In genomic region chr9:104780796-104781395, GRCh38 we compare ENCODE assay signal across 8 cellular contexts. TPM values are rescaled to one million over a fixed set of nuclear protein-coding genes. Genes with fewer than 3 reads are reported as not detected.
DNase-seq lines count a peak whose midpoint lies in the region; ATAC-seq, FAIRE-seq and TF ChIP-seq lines count a peak whose summit lies in the region.

No MANE protein-coding gene starts in this region.

- DNase-seq in NCI-H82 (lab: John Stamatoyannopoulos, UW) (peak; percentile 43), NCI-H82 treated with DMSO at 0.1 percent for 48 hours (lab: John Stamatoyannopoulos, UW; ENCODE audit: unreplicated experiment) (no peak), transverse colon (no peak)
- DNase-seq in activated T-cell treated with anti-CD3 and anti-CD28 coated beads, Interleukin-2, amount 50 U/mL, for 4 hours, result no peak

- in situ Hi-C loops in transverse colon (cut with MboI; ENCODE audit: low pct_ligation_motif_present in 1 of 4, low pct_unique_long_range_greater_than_20kb in 1 of 4, low sequenced_read_pairs in 3 of 4), result loop anchor here in 1 of 4 donors (25.0 kb wide), 1 partner anchor 631 kb away; no protein-coding TSS in a partner anchor

- peak; percentile 52 for ATAC-seq in HG03460 (IDR thresholded peaks at IDR 0.05; ENCODE audit: unreplicated experiment)
- ATAC-seq in SK-N-SH treated with all-trans-retinoic acid at 6 μM for 48 hours, result peak; percentile 79
- no peak for ATAC-seq in HG03439 (IDR thresholded peaks at IDR 0.05; ENCODE audit: unreplicated experiment)
- ATAC-seq in activated T-cell treated with anti-CD3 and anti-CD28 coated beads, Interleukin-2, amount 50 U/mL, for 4 hours, result no peak

- intact Hi-C loops in transverse colon (cut with DNase I; ENCODE audit: low total_unique reads), result no loop called here

- H3K4me3 ChIP-seq in transverse colon, result no peak overlapping the region

- peaks cover 0 to 30% (median 15%) of the 10 kb centered on the region in 4 donors for H3K36me3 ChIP-seq in transverse colon

- H3K27ac ChIP-seq in transverse colon, result no peak overlapping the region

- H3K4me1 Mint-ChIP-seq in activated T-cell treated with anti-CD3 and anti-CD28 coated beads, Interleukin-2, amount 50 U/mL, for 4 hours (ENCODE audit: low read depth), result no peaks in the 10 kb centered on the region

- no peaks in the 10 kb centered on the region for H3K9me3 Mint-ChIP-seq in activated T-cell treated with anti-CD3 and anti-CD28 coated beads, Interleukin-2, amount 50 U/mL, for 4 hours

- peak; percentile 90 for FAIRE-seq in islet of Langerhans (lab: Jason Lieb, UNC)

- H3K4me1 ChIP-seq in transverse colon, result peaks cover 0 to 2% (median 0%) of the 10 kb centered on the region in 4 donors

- peaks cover 6% of the 10 kb centered on the region for H3K36me3 Mint-ChIP-seq in activated T-cell treated with anti-CD3 and anti-CD28 coated beads, Interleukin-2, amount 50 U/mL, for 4 hours (ENCODE audit: insufficient read depth)

- H3K9me3 ChIP-seq in transverse colon, result no peaks in the 10 kb centered on the region

- TF ChIP-seq POLR2A in transverse colon (IDR thresholded peaks at IDR 0.05), result no peak

- WGBS in transverse colon (ENCODE audit: low coverage in 1 of 2), 2 donors, result 92 to 93% methylated on average over 1 of the region's 1 CpG

- H3K27me3 Mint-ChIP-seq in activated T-cell treated with anti-CD3 and anti-CD28 coated beads, Interleukin-2, amount 50 U/mL, for 4 hours (ENCODE audit: low read depth), result no peaks in the 10 kb centered on the region

- peak in 1 of 5 experiments; percentile 6 for TF ChIP-seq CTCF in transverse colon (IDR thresholded peaks at IDR 0.05)

- H3K27me3 ChIP-seq in transverse colon, result no peaks in the 10 kb centered on the region

- no peak for TF ChIP-seq EP300 in transverse colon (IDR thresholded peaks at IDR 0.05; ENCODE audit: low read depth)

- H3K4me3 Mint-ChIP-seq in activated T-cell treated with anti-CD3 and anti-CD28 coated beads, Interleukin-2, amount 50 U/mL, for 4 hours, result no peak overlapping the region

TF ChIP-seq in SK-N-SH treated with all-trans-retinoic acid at 6 μM for 48 hours, 23 proteins besides CTCF, POLR2A, EP300 and RAD21:
- no peak for TF ChIP-seq TSHZ2 (CRISPR knock-in tag; IDR thresholded peaks at IDR 0.05)
- TF ChIP-seq SNAI2 (CRISPR knock-in tag; IDR thresholded peaks at IDR 0.05), result no peak
- TF ChIP-seq BACH2 (CRISPR knock-in tag; IDR thresholded peaks at IDR 0.05; ENCODE audit: borderline replicate concordance), result no peak
- no peak for TF ChIP-seq ESRRG (CRISPR knock-in tag; IDR thresholded peaks at IDR 0.05)
- TF ChIP-seq ISL1 (CRISPR knock-in tag; IDR thresholded peaks at IDR 0.05), result no peak
- no peak for TF ChIP-seq ZNF70 (CRISPR knock-in tag; IDR thresholded peaks at IDR 0.05)
- TF ChIP-seq TCF4 (CRISPR knock-in tag; IDR thresholded peaks at IDR 0.05; ENCODE audit: borderline replicate concordance), result no peak
- TF ChIP-seq ZNF8 (CRISPR knock-in tag; IDR thresholded peaks at IDR 0.05), result no peak
- TF ChIP-seq RARB (CRISPR knock-in tag; IDR thresholded peaks at IDR 0.05), result no peak
- no peak for TF ChIP-seq PATZ1 (CRISPR knock-in tag; IDR thresholded peaks at IDR 0.05; ENCODE audit: borderline replicate concordance)
- no peak for TF ChIP-seq CSRNP3 (CRISPR knock-in tag; IDR thresholded peaks at IDR 0.05)
- TF ChIP-seq OSR1 (CRISPR knock-in tag; IDR thresholded peaks at IDR 0.05), result no peak
- no peak for TF ChIP-seq ARNTL (CRISPR knock-in tag; IDR thresholded peaks at IDR 0.05; ENCODE audit: borderline replicate concordance, low read depth)
- no peak for TF ChIP-seq CSDC2 (CRISPR knock-in tag; IDR thresholded peaks at IDR 0.05)
- TF ChIP-seq ZFP30 (CRISPR knock-in tag; IDR thresholded peaks at IDR 0.05), result no peak
- TF ChIP-seq ZNF565 (CRISPR knock-in tag; conservative IDR thresholded peaks at IDR 0.05; ENCODE audit: low read depth), result no peak
- TF ChIP-seq GLIS3 (CRISPR knock-in tag; IDR thresholded peaks at IDR 0.05), result no peak
- no peak for TF ChIP-seq POU6F1 (CRISPR knock-in tag; IDR thresholded peaks at IDR 0.05; ENCODE audit: borderline replicate concordance, low read depth)
- no peak for TF ChIP-seq TOX (CRISPR knock-in tag; IDR thresholded peaks at IDR 0.05; ENCODE audit: borderline replicate concordance)

RNA-seq across cellular contexts. Expression of gene NIPSNAP3B, which starts 17.0 kb away (rescaled TPM):
- 1 to 10 TPM in 1 of 4 donors, under 1 TPM in 1, not detected in 2; 0.68 to 1.3 TPM for total RNA-seq in transverse colon
- under 1 TPM in 2 of 3 donors, not detected in 1; 0.14 to 0.63 TPM for total RNA-seq in activated T-cell treated with anti-CD3 and anti-CD28 coated beads, Interleukin-2, amount 50 U/mL, for 4 hours

RNA-seq across cellular contexts. Expression of gene NIPSNAP3A, which starts 33.4 kb away (rescaled TPM):
- total RNA-seq in transverse colon, result 10 to 100 TPM in 2 of 4 donors, 1 to 10 TPM in 2; 2.6 to 56.3 (median 22.5) TPM
- total RNA-seq in activated T-cell treated with anti-CD3 and anti-CD28 coated beads, Interleukin-2, amount 50 U/mL, for 4 hours, result 1 to 10 TPM; 3.4 to 4.1 (median 3.7) TPM

Comparison
In these comparisons a context has a peak if more than half of its experiments do, and no peak if none do; other contexts are left out.
1. ATAC-seq: peak in HG03460 (single experiment) and SK-N-SH treated with all-trans-retinoic acid at 6 μM for 48 hours (single experiment); none in HG03439 (single experiment) and activated T-cell treated with anti-CD3 and anti-CD28 coated beads, Interleukin-2, amount 50 U/mL, for 4 hours (0 of 2).